17 cellular contexts compared by ENCODE assay signal in genomic region chr4:7411896-7412585, GRCh38. TPM values are rescaled to one million over a fixed set of nuclear protein-coding genes. Genes with fewer than 3 reads are reported as not detected.
DNase-seq lines count a peak whose midpoint lies in the region; ATAC-seq lines count a peak whose summit lies in the region.
"Had no signal": no experiment of that assay in that cellular context is flagged by ENCODE, and none has a peak within 500 bp of the region (broad histone marks: within the 10 kb centered on the region; RNA-seq: fewer than 3 reads in every experiment).

No MANE protein-coding gene starts in this region.

- no peak for ATAC-seq in GM18907 (IDR thresholded peaks at IDR 0.05; ENCODE audit: unreplicated experiment)
- ATAC-seq: A549; naive thymus-derived CD8-positive, alpha-beta T cell had no signal

- DNase-seq in activated CD8-positive, alpha-beta memory T cell treated with anti-CD3 and anti-CD28 coated beads, Interleukin-2, amount 50 U/mL, for 4 hours, result peak; percentile 7
- DNase-seq in activated CD8-positive, alpha-beta memory T cell treated with anti-CD3 and anti-CD28 coated beads for 24 hours, result no peak
- DNase-seq in NCI-H524 treated with DMSO at 0.1 percent for 48 hours (lab: John Stamatoyannopoulos, UW) (peak; percentile 33), cardiac septum (ENCODE audit: low spot score) (peak; percentile 67), posterior cingulate gyrus (peak in 8 of 10 donors; percentile 1 to 84 (median 19)), occipital lobe (lab: John Stamatoyannopoulos, UW) (no peak), NK-92 (lab: John Stamatoyannopoulos, UW; ENCODE audit: unreplicated experiment) (no peak)
- DNase-seq: activated CD4-positive, alpha-beta T cell treated with anti-CD3 and anti-CD28 coated beads, Interleukin-2, amount 10 ng/mL, durations not matched to agents 7 days and 5 days; amniotic stem cell; NCI-H1048; T-helper 9 cell had no signal

- intact Hi-C loops in cardiac septum (cut with DNase I), result no loop called here
- intact Hi-C loops in posterior cingulate gyrus (cut with DNase I), result no loop called here

RNA-seq across cellular contexts. Expression of gene PSAPL1, which starts 22.7 kb away (rescaled TPM):
- total RNA-seq in cardiac septum (not detected), occipital lobe (not detected)
- total RNA-seq: activated CD4-positive, alpha-beta T cell treated with anti-CD3 and anti-CD28 coated beads, Interleukin-2, amount 10 ng/mL, durations not matched to agents 7 days and 5 days; CD8-positive, alpha-beta memory T cell; fibroblast of villous mesenchyme; naive thymus-derived CD8-positive, alpha-beta T cell; renal cortical epithelial cell had no signal

Comparison
In these comparisons a context has a peak if more than half of its experiments do, and no peak if none do; other contexts are left out.
1. DNase-seq: peak in activated CD8-positive, alpha-beta memory T cell treated with anti-CD3 and anti-CD28 coated beads, Interleukin-2, amount 50 U/mL, for 4 hours (single experiment), NCI-H524 treated with DMSO at 0.1 percent for 48 hours (single experiment), cardiac septum (single experiment) and posterior cingulate gyrus (8 of 10); none in activated CD8-positive, alpha-beta memory T cell treated with anti-CD3 and anti-CD28 coated beads for 24 hours (single experiment), occipital lobe (single experiment) and NK-92 (single experiment).